In the genomic region with DNA sequence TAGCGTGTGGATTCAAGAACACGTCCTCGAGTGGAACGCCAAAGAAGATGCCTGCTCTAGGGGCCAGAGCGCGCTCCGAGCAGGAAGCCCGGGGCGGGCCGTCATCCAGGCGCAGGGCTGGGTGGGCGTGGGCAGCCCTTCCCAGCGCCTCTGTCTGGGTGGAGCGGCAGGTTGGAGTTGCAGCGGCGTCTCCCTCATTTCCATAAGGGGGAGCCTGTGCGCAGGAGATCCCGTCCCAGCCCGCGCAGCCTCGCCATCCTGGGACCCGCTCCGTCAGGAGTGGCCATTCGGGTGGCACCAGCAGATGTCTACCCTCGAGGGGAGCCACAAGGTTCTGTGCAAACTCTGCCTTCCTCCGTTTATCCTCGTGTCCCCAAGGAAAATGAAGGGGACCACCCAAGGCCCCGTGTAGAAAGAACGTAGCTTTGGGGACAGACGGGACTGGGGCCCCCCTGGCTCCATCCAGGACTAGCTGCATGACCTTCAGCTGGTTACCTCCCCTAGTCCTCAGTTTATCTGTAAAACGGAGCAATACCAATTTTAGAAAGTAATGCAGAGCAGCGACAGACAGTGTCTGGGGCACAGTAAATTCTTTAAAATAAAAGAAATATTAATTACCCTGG, we compare ENCODE assay signal across 8 cellular contexts.
A peak's percentile ranks its signal among the peaks of the same experiment; 100 is the strongest.
DNase-seq lines count a peak whose midpoint lies in the region; ATAC-seq and TF ChIP-seq lines count a peak whose summit lies in the region.

No MANE protein-coding gene starts in this region.

- intact Hi-C loops in left colon (cut with DNase I, micrococcal nuclease), result no loop called here

- in situ Hi-C loops in brain microvascular endothelial cell (cut with HindIII; ENCODE audit: low pct_ligation_motif_present, low sequenced_read_pairs), result loop anchor here (25.0 kb wide), 2 partner anchors 218 to 232 kb away; a partner anchor contains a TSS

- DNase-seq in NCI-H128 (lab: John Stamatoyannopoulos, UW; ENCODE audit: unreplicated experiment) (peak; percentile 5), brain microvascular endothelial cell (peak; percentile 54), left colon (peak; percentile 34 to 55), DMS79 treated with DMSO at 0.1 percent for 48 hours (lab: John Stamatoyannopoulos, UW) (no peak)
- no peak for DNase-seq in effector memory CD8-positive, alpha-beta T cell
- DNase-seq in T-helper 2 cell treated with Interferon-gamma antibody and Interleukin-4, amounts not matched to agents 5 μg/mL and 100 μg/mL, for 36 hours (ENCODE audit: low spot score), result no peak

- peak; percentile 83 for TF ChIP-seq CTCF in brain microvascular endothelial cell (IDR thresholded peaks at IDR 0.05; ENCODE audit: low read depth, low read length, missing control alignments)

- peaks cover 14% of the 10 kb centered on the region for H3K4me1 ChIP-seq in ES-I3 (ENCODE audit: insufficient read depth, low read length)

- no peak overlapping the region for H3K4me3 Mint-ChIP-seq in stimulated activated memory B cell treated with anti-CD40 and anti-IgM and Interleukin-4, amounts not matched to agents 10 μg/mL and 1 μg/mL and 100 μg/mL, for 72 hours
- no peak overlapping the region for H3K4me3 Mint-ChIP-seq in effector memory CD8-positive, alpha-beta T cell
- no peak overlapping the region for H3K4me3 Mint-ChIP-seq in T-helper 2 cell treated with Interferon-gamma antibody and Interleukin-4, amounts not matched to agents 5 μg/mL and 100 μg/mL, for 36 hours

- no peaks in the 10 kb centered on the region for H3K9me3 ChIP-seq in ES-I3 (ENCODE audit: control insufficient read depth, insufficient read depth, low read length)

- peak; percentile 95 for ATAC-seq in left colon
- ATAC-seq in stimulated activated memory B cell treated with anti-CD40 and anti-IgM and Interleukin-4, amounts not matched to agents 10 μg/mL and 1 μg/mL and 100 μg/mL, for 72 hours, result no peak
- no peak for ATAC-seq in effector memory CD8-positive, alpha-beta T cell (replicated peaks)

- H3K4me1 Mint-ChIP-seq in stimulated activated memory B cell treated with anti-CD40 and anti-IgM and Interleukin-4, amounts not matched to agents 10 μg/mL and 1 μg/mL and 100 μg/mL, for 72 hours, result peaks cover 9% of the 10 kb centered on the region
- no peaks in the 10 kb centered on the region for H3K4me1 Mint-ChIP-seq in effector memory CD8-positive, alpha-beta T cell (ENCODE audit: low read depth in 2 of 2)
- no peaks in the 10 kb centered on the region for H3K4me1 Mint-ChIP-seq in T-helper 2 cell treated with Interferon-gamma antibody and Interleukin-4, amounts not matched to agents 5 μg/mL and 100 μg/mL, for 36 hours (ENCODE audit: low read depth)

- H3K27ac Mint-ChIP-seq in stimulated activated memory B cell treated with anti-CD40 and anti-IgM and Interleukin-4, amounts not matched to agents 10 μg/mL and 1 μg/mL and 100 μg/mL, for 72 hours, result no peak overlapping the region
- H3K27ac Mint-ChIP-seq in effector memory CD8-positive, alpha-beta T cell, result no peak overlapping the region
- no peak overlapping the region for H3K27ac Mint-ChIP-seq in T-helper 2 cell treated with Interferon-gamma antibody and Interleukin-4, amounts not matched to agents 5 μg/mL and 100 μg/mL, for 36 hours

- H3K36me3 ChIP-seq in ES-I3 (ENCODE audit: insufficient read depth, low read length) (no peaks in the 10 kb centered on the region), brain microvascular endothelial cell (replicated peaks) (no peaks in the 10 kb centered on the region)

- no peak overlapping the region for H3K27ac ChIP-seq in brain microvascular endothelial cell

- no peaks in the 10 kb centered on the region for H3K9me3 Mint-ChIP-seq in stimulated activated memory B cell treated with anti-CD40 and anti-IgM and Interleukin-4, amounts not matched to agents 10 μg/mL and 1 μg/mL and 100 μg/mL, for 72 hours
- H3K9me3 Mint-ChIP-seq in effector memory CD8-positive, alpha-beta T cell, result no peaks in the 10 kb centered on the region
- H3K9me3 Mint-ChIP-seq in T-helper 2 cell treated with Interferon-gamma antibody and Interleukin-4, amounts not matched to agents 5 μg/mL and 100 μg/mL, for 36 hours, result no peaks in the 10 kb centered on the region

- no peaks in the 10 kb centered on the region for H3K36me3 Mint-ChIP-seq in stimulated activated memory B cell treated with anti-CD40 and anti-IgM and Interleukin-4, amounts not matched to agents 10 μg/mL and 1 μg/mL and 100 μg/mL, for 72 hours
- no peaks in the 10 kb centered on the region for H3K36me3 Mint-ChIP-seq in effector memory CD8-positive, alpha-beta T cell (ENCODE audit: insufficient read depth)
- H3K36me3 Mint-ChIP-seq in T-helper 2 cell treated with Interferon-gamma antibody and Interleukin-4, amounts not matched to agents 5 μg/mL and 100 μg/mL, for 36 hours (ENCODE audit: low read depth), result no peaks in the 10 kb centered on the region

- H3K27me3 ChIP-seq in brain microvascular endothelial cell (replicated peaks), result peaks cover 4% of the 10 kb centered on the region

- peak overlapping the region; percentile 27 for H3K4me3 ChIP-seq in brain microvascular endothelial cell (ENCODE audit: low read depth, low read length)

- H3K9ac ChIP-seq in ES-I3 (ENCODE audit: low read depth, low read length), result peak overlapping the region; percentile 26; the same call in 1 of the 2 replicates

- H3K27me3 Mint-ChIP-seq in stimulated activated memory B cell treated with anti-CD40 and anti-IgM and Interleukin-4, amounts not matched to agents 10 μg/mL and 1 μg/mL and 100 μg/mL, for 72 hours, result peaks cover 29% of the 10 kb centered on the region
- peaks cover 37 to 63% of the 10 kb centered on the region in 2 donors for H3K27me3 Mint-ChIP-seq in effector memory CD8-positive, alpha-beta T cell
- H3K27me3 Mint-ChIP-seq in T-helper 2 cell treated with Interferon-gamma antibody and Interleukin-4, amounts not matched to agents 5 μg/mL and 100 μg/mL, for 36 hours (ENCODE audit: low read depth), result peaks cover 21% of the 10 kb centered on the region

Comparison
In these comparisons a context has a peak if more than half of its experiments do, and no peak if none do; other contexts are left out.
1. DNase-seq: peak in NCI-H128 (single experiment), brain microvascular endothelial cell (single experiment) and left colon (2 of 2); none in DMS79 treated with DMSO at 0.1 percent for 48 hours (single experiment), effector memory CD8-positive, alpha-beta T cell (0 of 3) and T-helper 2 cell treated with Interferon-gamma antibody and Interleukin-4, amounts not matched to agents 5 μg/mL and 100 μg/mL, for 36 hours (single experiment).